18 cellular contexts compared by ENCODE assay signal in genomic region chrX:39931554-39932282, GRCh38.
"Had no signal": no experiment of that assay in that cellular context is flagged by ENCODE, and none has a peak within 500 bp of the region (broad histone marks: within the 10 kb centered on the region; RNA-seq: fewer than 3 reads in every experiment).

No MANE protein-coding gene starts in this region.

- H3K9ac ChIP-seq: neural progenitor cell had no signal

- H3K36me3 ChIP-seq: ascending aorta, breast epithelium, heart right ventricle, neural progenitor cell, pancreas, tibial nerve had no signal

- H3K27ac ChIP-seq: ascending aorta, breast epithelium, neural progenitor cell, pancreas had no signal

- DNase-seq: activated CD4-positive, CD25-positive, alpha-beta regulatory T cell treated with anti-CD3 and anti-CD28 coated beads, Interleukin-2, amount 50 U/mL, for 72 hours; activated naive CD4-positive, alpha-beta T cell treated with Interleukin-2 at 50 U/mL for 16 hours; activated T-cell treated with anti-CD3 and anti-CD28 coated beads for 4 hours; cerebellar nuclear complex; erythroblast; mammary epithelial cell; naive B cell; pancreas; stimulated activated CD4-positive, alpha-beta T cell treated with anti-CD3 and anti-CD28 coated beads, Interleukin-2, amount 100 ng/mL, for 48 hours; T-helper 1 cell; T1000 had no signal

- H3K4me2 ChIP-seq: neural progenitor cell had no signal

- H3K27me3 ChIP-seq: ascending aorta, heart right ventricle, neural progenitor cell, pancreas, tibial nerve had no signal

- H2AFZ ChIP-seq: neural progenitor cell had no signal

- H3K9me3 ChIP-seq: ascending aorta, breast epithelium, heart right ventricle, pancreas, tibial nerve had no signal

- H3K4me1 ChIP-seq: ascending aorta, breast epithelium, pancreas had no signal

- H3K4me3 ChIP-seq: ascending aorta, breast epithelium, heart right ventricle, neural progenitor cell, pancreas, tibial nerve had no signal

- ATAC-seq: pancreas; SK-N-SH treated with all-trans-retinoic acid at 6 μM for 48 hours; stimulated activated memory B cell treated with anti-CD40 and anti-IgM and Interleukin-4, amounts not matched to agents 10 μg/mL and 1 μg/mL and 100 μg/mL, for 72 hours had no signal
